Comparison of ENCODE assay signal across 33 cellular contexts in genomic region chr19:15175609-15176008, GRCh38. TPM values are rescaled to one million over a fixed set of nuclear protein-coding genes. Genes with fewer than 3 reads are reported as not detected.
"Had no signal": no experiment of that assay in that cellular context is flagged by ENCODE, and none has a peak within 500 bp of the region (broad histone marks: within the 10 kb centered on the region; RNA-seq: fewer than 3 reads in every experiment).

No MANE protein-coding gene starts in this region.

- H3K9me3 Mint-ChIP-seq: memory B cell; mesothelial cell of epicardium; stimulated activated naive CD8-positive, alpha-beta T cell treated with anti-CD3 and anti-CD28 coated beads, Interleukin-15, amount 100 ng/mL, for 72 hours had no signal

- H3K27ac ChIP-seq: colonic mucosa, epithelial cell of prostate, gastrocnemius medialis, heart left ventricle, hepatocyte, parathyroid adenoma, prostate gland, right atrium auricular region, suprapubic skin, vagina had no signal

- H3K9me3 ChIP-seq: colonic mucosa, gastrocnemius medialis, heart left ventricle, mucosa of descending colon, prostate gland, right atrium auricular region, suprapubic skin, vagina had no signal

- DNase-seq: central memory CD4-positive, alpha-beta T cell; colonic mucosa; foreskin fibroblast; gastrocnemius medialis; heart left ventricle; kidney; mucosa of descending colon; naive B cell; nucleus accumbens; stimulated activated CD4-positive, alpha-beta T cell treated with anti-CD3 and anti-CD28 coated beads, Interleukin-12 subunit alpha, Interleukin-12 subunit beta, amount 100 ng/mL, for 4 hours; stimulated activated CD4-positive, alpha-beta T cell treated with anti-CD3 and anti-CD28 coated beads, Interleukin-1b, Interleukin-23, amount 100 ng/mL, for 48 hours; stimulated activated CD4-positive, alpha-beta T cell treated with anti-CD3 and anti-CD28 coated beads, Interleukin-4, amount 100 ng/mL, for 1 hour; stimulated activated CD8-positive, alpha-beta memory T cell treated with anti-CD3 and anti-CD28 coated beads, Interleukin-4, amount 100 ng/mL, for 48 hours; stimulated activated naive CD4-positive, alpha-beta T cell; stimulated activated naive CD8-positive, alpha-beta T cell treated with anti-CD3 and anti-CD28 coated beads, Interleukin-15, amount 100 ng/mL, for 72 hours; trophoblast cell had no signal

- ATAC-seq: esophagus mucosa; gastrocnemius medialis; heart left ventricle; left lobe of liver; mucosa of descending colon; sciatic nerve; stimulated activated naive CD8-positive, alpha-beta T cell treated with anti-CD3 and anti-CD28 coated beads, Interleukin-15, amount 100 ng/mL, for 72 hours had no signal

- H3K79me2 ChIP-seq: hepatocyte, parathyroid adenoma had no signal

- H3K4me3 ChIP-seq: colonic mucosa, gastrocnemius medialis, heart left ventricle, hepatocyte, lung, mucosa of descending colon, prostate gland, right atrium auricular region, smooth muscle cell, suprapubic skin, vagina had no signal

- H2AFZ ChIP-seq: hepatocyte, parathyroid adenoma had no signal

- H3K9ac ChIP-seq: parathyroid adenoma had no signal

- H3K36me3 Mint-ChIP-seq: memory B cell, naive B cell had no signal

- H3K4me1 ChIP-seq: colonic mucosa, prostate gland had no signal

- H3K4me3 Mint-ChIP-seq: memory B cell; mesothelial cell of epicardium; stimulated activated naive CD8-positive, alpha-beta T cell treated with anti-CD3 and anti-CD28 coated beads, Interleukin-15, amount 100 ng/mL, for 72 hours had no signal

- H3K4me2 ChIP-seq: hepatocyte, smooth muscle cell had no signal

- H3K27me3 ChIP-seq: hepatocyte, right atrium auricular region, vagina had no signal

- H3K36me3 ChIP-seq: colonic mucosa, gastrocnemius medialis, prostate gland, right atrium auricular region had no signal

- FAIRE-seq: kidney had no signal

- H3K27ac Mint-ChIP-seq: memory B cell; mesothelial cell of epicardium; stimulated activated naive CD8-positive, alpha-beta T cell treated with anti-CD3 and anti-CD28 coated beads, Interleukin-15, amount 100 ng/mL, for 72 hours had no signal

RNA-seq across cellular contexts. Expression of gene EPHX3, which starts 56.6 kb away (rescaled TPM):
- total RNA-seq: dermis microvascular lymphatic vessel endothelial cell, gastrocnemius medialis, glomerular endothelial cell had no signal
- polyA plus RNA-seq: neural cell had no signal
